In the genomic region with DNA sequence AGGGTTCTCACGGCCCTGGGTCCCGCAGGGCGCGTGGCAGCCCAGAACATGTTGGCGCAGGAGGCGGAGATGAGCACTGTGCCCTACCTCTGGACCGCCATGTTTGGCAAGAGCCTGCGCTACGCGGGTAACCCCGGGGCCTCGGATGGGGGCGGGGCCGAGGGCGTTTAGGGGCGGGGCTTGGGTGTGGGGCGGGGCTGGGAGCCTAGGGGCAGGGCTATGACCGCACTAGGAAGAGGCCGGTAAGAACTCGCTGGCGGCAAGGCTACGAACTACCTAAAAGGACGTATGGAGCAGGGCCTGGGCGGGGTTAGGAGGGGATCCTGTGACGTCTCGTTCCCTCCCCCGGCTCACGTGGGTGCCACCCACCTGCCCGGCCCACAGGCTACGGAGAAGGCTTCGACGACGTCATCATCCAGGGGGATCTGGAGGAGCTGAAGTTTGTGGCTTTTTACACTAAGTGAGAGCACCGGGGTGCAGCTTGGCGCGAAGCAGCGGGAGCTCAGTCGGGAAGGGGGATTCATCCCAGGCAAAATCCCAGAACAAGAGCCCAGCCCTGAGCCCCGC, we compare ENCODE assay signal across 8 cellular contexts. TPM values are rescaled to one million over a fixed set of nuclear protein-coding genes. Genes with fewer than 3 reads are reported as not detected.
DNase-seq lines count a peak whose midpoint lies in the region; ATAC-seq and TF ChIP-seq lines count a peak whose summit lies in the region.

No MANE protein-coding gene starts in this region.

- H3K27ac ChIP-seq in AG04450 (ENCODE audit: low read depth, low read length) (no peak overlapping the region), skin epidermis (peak overlapping the region in 3 of 21 experiments; percentile 5 to 28 (median 22))

- H3K9me3 ChIP-seq in AG04450 (ENCODE audit: control insufficient read depth, insufficient read depth, low read length), result peaks cover 16% of the 10 kb centered on the region

- TF ChIP-seq CTCF in AG04450 (IDR thresholded peaks at IDR 0.05; ENCODE audit: low read depth, low read length) (no peak), astrocyte of the spinal cord (IDR thresholded peaks at IDR 0.05; ENCODE audit: low read depth, low read length) (no peak)

- in situ Hi-C loops in astrocyte of the spinal cord (cut with HindIII; ENCODE audit: low sequenced_read_pairs), result no loop called here

- CTCF ChIA-PET in AG04450 (lab: Charles Lee), result interaction anchor here (1.3 kb wide), 1 partner anchor 94 kb away, joined by 8 read pairs; no protein-coding TSS in a partner anchor

- ATAC-seq in HG03469 (IDR thresholded peaks at IDR 0.05; ENCODE audit: unreplicated experiment), result no peak

- POLR2A ChIA-PET in AG04450 (lab: Yijun Ruan, JAX), result interaction anchor here (0.8 to 1.0 kb wide), 2 partner anchors 17 to 20 kb away, joined by 3 to 4 read pairs; no protein-coding TSS in a partner anchor

- DNase-seq in AG04450 (ENCODE audit: low read depth, low spot score) (peak; percentile 30), SK-N-DZ (ENCODE audit: low spot score) (peak; percentile 76), astrocyte of the spinal cord (ENCODE audit: low read depth, low spot score) (peak; percentile 77), DMS79 treated with DMSO at 0.1 percent for 48 hours (lab: John Stamatoyannopoulos, UW) (no peak), middle frontal gyrus (ENCODE audit: extremely low spot score, low spot score) (no peak)

- H3K4me3 ChIP-seq in AG04450 (ENCODE audit: low read depth, low read length) (peak overlapping the region; percentile 29), astrocyte of the spinal cord (ENCODE audit: low read depth, low read length) (peak overlapping the region; percentile 14), iPS-11a (ENCODE audit: low read depth, low read length) (peak overlapping the region; percentile 6), skin epidermis (peak overlapping the region in 5 of 7 experiments; percentile 1 to 30 (median 6))

- no peaks in the 10 kb centered on the region for H3K27me3 ChIP-seq in AG04450 (ENCODE audit: control insufficient read depth, insufficient read depth, low read length)

RNA-seq across cellular contexts. Expression of gene LZTR1, which starts 2.8 kb away (rescaled TPM):
- 28.3 and 32.3 TPM in 2 replicates for polyA plus RNA-seq in AG04450 (2011; rRNA removed)
- 51.6 and 64.2 TPM in 2 replicates for polyA minus RNA-seq in AG04450 (2011; rRNA and poly(A)+ RNA removed)
- 27.2 and 32.2 TPM in 2 replicates for polyA plus RNA-seq in SK-N-DZ (2014; cell fraction: cytosol; rRNA removed)
- 300 and 350 TPM in 2 replicates for polyA plus RNA-seq in SK-N-DZ (2014; cell fraction: nucleus; rRNA removed)

RNA-seq across cellular contexts. Expression of gene AIFM3, which starts 12.3 kb away (rescaled TPM):
- polyA plus RNA-seq in AG04450 (2011; rRNA removed), result 0.15 and 0.27 TPM in 2 replicates
- polyA minus RNA-seq in AG04450 (2011; rRNA and poly(A)+ RNA removed), result 0.26 and 0.41 TPM in 2 replicates
- polyA plus RNA-seq in SK-N-DZ (2014; cell fraction: cytosol; rRNA removed), result 3.3 and 5.0 TPM in 2 replicates
- 18.1 and 21.1 TPM in 2 replicates for polyA plus RNA-seq in SK-N-DZ (2014; cell fraction: nucleus; rRNA removed)

RNA-seq across cellular contexts. Expression of gene THAP7, which starts 22.6 kb away (rescaled TPM):
- polyA plus RNA-seq in AG04450 (2011; rRNA removed), result 12.5 and 15.1 TPM in 2 replicates
- polyA minus RNA-seq in AG04450 (2011; rRNA and poly(A)+ RNA removed), result 9.7 and 12.3 TPM in 2 replicates
- 45.0 and 48.4 TPM in 2 replicates for polyA plus RNA-seq in SK-N-DZ (2014; cell fraction: cytosol; rRNA removed)
- 81.3 and 92.9 TPM in 2 replicates for polyA plus RNA-seq in SK-N-DZ (2014; cell fraction: nucleus; rRNA removed)

RNA-seq across cellular contexts. Expression of gene P2RX6, which starts 35.6 kb away (rescaled TPM):
- polyA plus RNA-seq in AG04450 (2011; rRNA removed), result 1.7 and 1.9 TPM in 2 replicates
- polyA minus RNA-seq in AG04450 (2011; rRNA and poly(A)+ RNA removed), result 1.3 and 2.6 TPM in 2 replicates
- polyA plus RNA-seq in SK-N-DZ (2014; cell fraction: cytosol; rRNA removed), result 0.71 and 0.73 TPM in 2 replicates
- polyA plus RNA-seq in SK-N-DZ (2014; cell fraction: nucleus; rRNA removed), result 5.6 and 7.9 TPM in 2 replicates

RNA-seq across cellular contexts. Expression of gene SLC7A4, which starts 53.0 kb away (rescaled TPM):
- polyA plus RNA-seq in AG04450 (2011; rRNA removed), result 0.11 and 0.24 TPM in 2 replicates
- polyA minus RNA-seq in AG04450 (2011; rRNA and poly(A)+ RNA removed), result 0.30 TPM in 1 of 2 replicates, not detected in the other
- polyA plus RNA-seq in SK-N-DZ (2014; cell fraction: cytosol; rRNA removed), result 0.29 TPM in 1 of 2 replicates, not detected in the other
- polyA plus RNA-seq in SK-N-DZ (2014; cell fraction: nucleus; rRNA removed), result 0.09 and 0.19 TPM in 2 replicates

Comparison
In these comparisons a context has a peak if more than half of its experiments do, and no peak if none do; other contexts are left out.
1. DNase-seq: peak in AG04450 (single experiment), SK-N-DZ (single experiment) and astrocyte of the spinal cord (single experiment); none in DMS79 treated with DMSO at 0.1 percent for 48 hours (single experiment) and middle frontal gyrus (single experiment).
2. Peak in every context shown above with its lines, with median percentiles within 50 percentile points of each other: H3K4me3 ChIP-seq.